1 cellular context compared by ENCODE assay signal in the genomic region with DNA sequence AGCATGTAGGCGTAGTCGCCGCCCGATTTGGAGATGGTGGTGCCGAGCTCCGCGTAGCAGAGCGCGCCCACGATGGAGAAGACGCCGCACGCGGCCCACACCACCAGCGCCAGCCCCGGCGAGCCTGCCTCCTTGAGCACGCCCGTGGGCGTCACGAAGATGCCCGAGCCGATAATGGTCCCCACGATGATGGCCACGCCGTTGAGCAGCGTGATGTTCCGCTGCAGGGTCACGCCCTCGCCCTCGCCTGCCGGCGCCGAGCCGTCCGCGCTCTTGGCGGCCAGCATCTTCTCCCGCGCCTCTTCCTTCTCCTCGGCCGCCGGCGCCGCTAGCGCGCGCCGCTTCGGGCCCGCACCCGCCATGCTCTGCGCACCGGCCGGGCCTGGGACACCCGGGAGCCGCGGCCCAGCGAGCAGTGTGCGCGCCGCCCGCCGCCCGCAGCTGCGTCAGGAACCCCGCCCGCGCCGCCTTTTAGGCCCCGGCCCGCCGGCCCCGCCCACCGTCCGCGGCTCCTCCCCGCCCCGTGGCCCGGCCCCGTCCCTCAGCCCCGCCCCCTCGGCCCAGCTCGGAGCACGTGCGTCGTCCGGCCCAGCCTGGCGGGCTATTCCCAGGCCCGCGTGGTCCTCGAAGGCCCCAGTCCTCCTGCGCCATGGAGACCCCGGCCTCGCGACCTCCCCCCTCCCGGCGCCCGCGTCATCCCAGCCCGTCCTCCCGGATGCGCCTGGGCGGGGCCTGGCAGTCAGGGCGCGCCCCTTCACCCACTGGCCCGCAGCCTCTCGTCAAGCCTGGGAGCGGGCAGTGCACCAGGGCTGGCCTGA.
TF ChIP-seq lines count a peak whose summit lies in the region.

A gene (minus strand): TSS at position 447 of the 818 bp plus-strand sequence. CDS start 85 bp downstream, at position 362.

TF ChIP-seq in WTC11, 78 proteins besides CTCF, POLR2A, EP300 and RAD21 (continued from another document):
- TF ChIP-seq, protein P1, sequence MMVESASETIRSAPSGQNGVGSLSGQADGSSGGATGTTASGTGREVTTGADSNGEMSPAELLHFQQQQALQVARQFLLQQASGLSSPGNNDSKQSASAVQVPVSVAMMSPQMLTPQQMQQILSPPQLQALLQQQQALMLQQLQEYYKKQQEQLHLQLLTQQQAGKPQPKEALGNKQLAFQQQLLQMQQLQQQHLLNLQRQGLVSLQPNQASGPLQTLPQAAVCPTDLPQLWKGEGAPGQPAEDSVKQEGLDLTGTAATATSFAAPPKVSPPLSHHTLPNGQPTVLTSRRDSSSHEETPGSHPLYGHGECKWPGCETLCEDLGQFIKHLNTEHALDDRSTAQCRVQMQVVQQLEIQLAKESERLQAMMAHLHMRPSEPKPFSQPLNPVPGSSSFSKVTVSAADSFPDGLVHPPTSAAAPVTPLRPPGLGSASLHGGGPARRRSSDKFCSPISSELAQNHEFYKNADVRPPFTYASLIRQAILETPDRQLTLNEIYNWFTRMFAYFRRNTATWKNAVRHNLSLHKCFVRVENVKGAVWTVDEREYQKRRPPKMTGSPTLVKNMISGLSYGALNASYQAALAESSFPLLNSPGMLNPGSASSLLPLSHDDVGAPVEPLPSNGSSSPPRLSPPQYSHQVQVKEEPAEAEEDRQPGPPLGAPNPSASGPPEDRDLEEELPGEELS (CRISPR knock-in tag; IDR thresholded peaks at IDR 0.05): peak; percentile 80
- peak; percentile 86; the same call in 1 of the 2 replicates for TF ChIP-seq NFE2L1 (CRISPR knock-in tag; IDR thresholded peaks at IDR 0.05)
- 0 out of 2 replicates have a peak, but pooled peaks have one; percentile 32 for TF ChIP-seq JUN (CRISPR knock-in tag; IDR thresholded peaks at IDR 0.05)
- TF ChIP-seq, protein P2, sequence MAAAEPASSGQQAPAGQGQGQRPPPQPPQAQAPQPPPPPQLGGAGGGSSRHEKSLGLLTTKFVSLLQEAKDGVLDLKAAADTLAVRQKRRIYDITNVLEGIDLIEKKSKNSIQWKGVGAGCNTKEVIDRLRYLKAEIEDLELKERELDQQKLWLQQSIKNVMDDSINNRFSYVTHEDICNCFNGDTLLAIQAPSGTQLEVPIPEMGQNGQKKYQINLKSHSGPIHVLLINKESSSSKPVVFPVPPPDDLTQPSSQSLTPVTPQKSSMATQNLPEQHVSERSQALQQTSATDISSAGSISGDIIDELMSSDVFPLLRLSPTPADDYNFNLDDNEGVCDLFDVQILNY (CRISPR knock-in tag; IDR thresholded peaks at IDR 0.05): peak; percentile 62
- TF ChIP-seq, protein P3, sequence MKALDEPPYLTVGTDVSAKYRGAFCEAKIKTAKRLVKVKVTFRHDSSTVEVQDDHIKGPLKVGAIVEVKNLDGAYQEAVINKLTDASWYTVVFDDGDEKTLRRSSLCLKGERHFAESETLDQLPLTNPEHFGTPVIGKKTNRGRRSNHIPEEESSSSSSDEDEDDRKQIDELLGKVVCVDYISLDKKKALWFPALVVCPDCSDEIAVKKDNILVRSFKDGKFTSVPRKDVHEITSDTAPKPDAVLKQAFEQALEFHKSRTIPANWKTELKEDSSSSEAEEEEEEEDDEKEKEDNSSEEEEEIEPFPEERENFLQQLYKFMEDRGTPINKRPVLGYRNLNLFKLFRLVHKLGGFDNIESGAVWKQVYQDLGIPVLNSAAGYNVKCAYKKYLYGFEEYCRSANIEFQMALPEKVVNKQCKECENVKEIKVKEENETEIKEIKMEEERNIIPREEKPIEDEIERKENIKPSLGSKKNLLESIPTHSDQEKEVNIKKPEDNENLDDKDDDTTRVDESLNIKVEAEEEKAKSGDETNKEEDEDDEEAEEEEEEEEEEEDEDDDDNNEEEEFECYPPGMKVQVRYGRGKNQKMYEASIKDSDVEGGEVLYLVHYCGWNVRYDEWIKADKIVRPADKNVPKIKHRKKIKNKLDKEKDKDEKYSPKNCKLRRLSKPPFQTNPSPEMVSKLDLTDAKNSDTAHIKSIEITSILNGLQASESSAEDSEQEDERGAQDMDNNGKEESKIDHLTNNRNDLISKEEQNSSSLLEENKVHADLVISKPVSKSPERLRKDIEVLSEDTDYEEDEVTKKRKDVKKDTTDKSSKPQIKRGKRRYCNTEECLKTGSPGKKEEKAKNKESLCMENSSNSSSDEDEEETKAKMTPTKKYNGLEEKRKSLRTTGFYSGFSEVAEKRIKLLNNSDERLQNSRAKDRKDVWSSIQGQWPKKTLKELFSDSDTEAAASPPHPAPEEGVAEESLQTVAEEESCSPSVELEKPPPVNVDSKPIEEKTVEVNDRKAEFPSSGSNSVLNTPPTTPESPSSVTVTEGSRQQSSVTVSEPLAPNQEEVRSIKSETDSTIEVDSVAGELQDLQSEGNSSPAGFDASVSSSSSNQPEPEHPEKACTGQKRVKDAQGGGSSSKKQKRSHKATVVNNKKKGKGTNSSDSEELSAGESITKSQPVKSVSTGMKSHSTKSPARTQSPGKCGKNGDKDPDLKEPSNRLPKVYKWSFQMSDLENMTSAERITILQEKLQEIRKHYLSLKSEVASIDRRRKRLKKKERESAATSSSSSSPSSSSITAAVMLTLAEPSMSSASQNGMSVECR (CRISPR knock-in tag; IDR thresholded peaks at IDR 0.05; ENCODE audit: borderline replicate concordance): peak; percentile 79; the same call in 1 of the 2 replicates
- TF ChIP-seq CREB1 (CRISPR knock-in tag; IDR thresholded peaks at IDR 0.05): 0 out of 2 replicates have a peak, but pooled peaks have one; percentile 52
- peak; percentile 76; the same call in 1 of the 2 replicates for TF ChIP-seq TP53 (CRISPR knock-in tag; IDR thresholded peaks at IDR 0.05)
- peak; percentile 62; the same call in 1 of the 2 replicates for TF ChIP-seq SP1 (CRISPR knock-in tag; conservative IDR thresholded peaks at IDR 0.05)
- TF ChIP-seq ZBTB21 (CRISPR knock-in tag; IDR thresholded peaks at IDR 0.05; ENCODE audit: borderline replicate concordance): 0 out of 2 replicates have a peak, but pooled peaks have one; percentile 50
- TF ChIP-seq, protein P4, sequence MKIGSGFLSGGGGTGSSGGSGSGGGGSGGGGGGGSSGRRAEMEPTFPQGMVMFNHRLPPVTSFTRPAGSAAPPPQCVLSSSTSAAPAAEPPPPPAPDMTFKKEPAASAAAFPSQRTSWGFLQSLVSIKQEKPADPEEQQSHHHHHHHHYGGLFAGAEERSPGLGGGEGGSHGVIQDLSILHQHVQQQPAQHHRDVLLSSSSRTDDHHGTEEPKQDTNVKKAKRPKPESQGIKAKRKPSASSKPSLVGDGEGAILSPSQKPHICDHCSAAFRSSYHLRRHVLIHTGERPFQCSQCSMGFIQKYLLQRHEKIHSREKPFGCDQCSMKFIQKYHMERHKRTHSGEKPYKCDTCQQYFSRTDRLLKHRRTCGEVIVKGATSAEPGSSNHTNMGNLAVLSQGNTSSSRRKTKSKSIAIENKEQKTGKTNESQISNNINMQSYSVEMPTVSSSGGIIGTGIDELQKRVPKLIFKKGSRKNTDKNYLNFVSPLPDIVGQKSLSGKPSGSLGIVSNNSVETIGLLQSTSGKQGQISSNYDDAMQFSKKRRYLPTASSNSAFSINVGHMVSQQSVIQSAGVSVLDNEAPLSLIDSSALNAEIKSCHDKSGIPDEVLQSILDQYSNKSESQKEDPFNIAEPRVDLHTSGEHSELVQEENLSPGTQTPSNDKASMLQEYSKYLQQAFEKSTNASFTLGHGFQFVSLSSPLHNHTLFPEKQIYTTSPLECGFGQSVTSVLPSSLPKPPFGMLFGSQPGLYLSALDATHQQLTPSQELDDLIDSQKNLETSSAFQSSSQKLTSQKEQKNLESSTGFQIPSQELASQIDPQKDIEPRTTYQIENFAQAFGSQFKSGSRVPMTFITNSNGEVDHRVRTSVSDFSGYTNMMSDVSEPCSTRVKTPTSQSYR (CRISPR knock-in tag; IDR thresholded peaks at IDR 0.05): 0 out of 2 replicates have a peak, but pooled peaks have one; percentile 73
- peak; percentile 59; the same call in 1 of the 2 replicates for TF ChIP-seq SMAD3 (CRISPR knock-in tag; IDR thresholded peaks at IDR 0.05; ENCODE audit: borderline replicate concordance)
- TF ChIP-seq ZNF232 (CRISPR knock-in tag; IDR thresholded peaks at IDR 0.05): peak; percentile 52; the same call in 1 of the 2 replicates
- 0 out of 2 replicates have a peak, but pooled peaks have one; percentile 62 for TF ChIP-seq ZNF263 (CRISPR knock-in tag; IDR thresholded peaks at IDR 0.05; ENCODE audit: low read depth)
- peak; percentile 92 for TF ChIP-seq ETV6 (CRISPR knock-in tag; IDR thresholded peaks at IDR 0.05)
- TF ChIP-seq, protein P5, sequence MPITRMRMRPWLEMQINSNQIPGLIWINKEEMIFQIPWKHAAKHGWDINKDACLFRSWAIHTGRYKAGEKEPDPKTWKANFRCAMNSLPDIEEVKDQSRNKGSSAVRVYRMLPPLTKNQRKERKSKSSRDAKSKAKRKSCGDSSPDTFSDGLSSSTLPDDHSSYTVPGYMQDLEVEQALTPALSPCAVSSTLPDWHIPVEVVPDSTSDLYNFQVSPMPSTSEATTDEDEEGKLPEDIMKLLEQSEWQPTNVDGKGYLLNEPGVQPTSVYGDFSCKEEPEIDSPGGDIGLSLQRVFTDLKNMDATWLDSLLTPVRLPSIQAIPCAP (CRISPR knock-in tag; IDR thresholded peaks at IDR 0.05): peak; percentile 51; the same call in 1 of the 2 replicates
- TF ChIP-seq, protein P6, sequence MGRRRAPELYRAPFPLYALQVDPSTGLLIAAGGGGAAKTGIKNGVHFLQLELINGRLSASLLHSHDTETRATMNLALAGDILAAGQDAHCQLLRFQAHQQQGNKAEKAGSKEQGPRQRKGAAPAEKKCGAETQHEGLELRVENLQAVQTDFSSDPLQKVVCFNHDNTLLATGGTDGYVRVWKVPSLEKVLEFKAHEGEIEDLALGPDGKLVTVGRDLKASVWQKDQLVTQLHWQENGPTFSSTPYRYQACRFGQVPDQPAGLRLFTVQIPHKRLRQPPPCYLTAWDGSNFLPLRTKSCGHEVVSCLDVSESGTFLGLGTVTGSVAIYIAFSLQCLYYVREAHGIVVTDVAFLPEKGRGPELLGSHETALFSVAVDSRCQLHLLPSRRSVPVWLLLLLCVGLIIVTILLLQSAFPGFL (CRISPR knock-in tag; IDR thresholded peaks at IDR 0.05; ENCODE audit: borderline replicate concordance): 0 out of 2 replicates have a peak, but pooled peaks have one; percentile 40
- TF ChIP-seq ZNF317 (CRISPR knock-in tag; IDR thresholded peaks at IDR 0.05; ENCODE audit: borderline replicate concordance, low read depth): 0 out of 2 replicates have a peak, but pooled peaks have one; percentile 18
- peak; percentile 32; the same call in 1 of the 2 replicates for TF ChIP-seq TEAD4 (CRISPR knock-in tag; IDR thresholded peaks at IDR 0.05)
- TF ChIP-seq FOXP1 (CRISPR knock-in tag; IDR thresholded peaks at IDR 0.05; ENCODE audit: borderline replicate concordance): peak; percentile 80
